In genomic region chr9:14827805-14828204, GRCh38 we compare ENCODE assay signal across 19 cellular contexts.
DNase-seq lines count a peak whose midpoint lies in the region; ATAC-seq, FAIRE-seq and TF ChIP-seq lines count a peak whose summit lies in the region.
"Had no signal": no experiment of that assay in that cellular context is flagged by ENCODE, and none has a peak within 500 bp of the region (broad histone marks: within the 10 kb centered on the region; RNA-seq: fewer than 3 reads in every experiment).

No MANE protein-coding gene starts in this region.

- no CpG with 5 or more reads among the region's 3 CpGs for WGBS in HepG2 (ENCODE audit: low lambda C conversion rate)
- no CpG with 5 or more reads among the region's 3 CpGs for WGBS in right lobe of liver (ENCODE audit: insufficient coverage, low coverage, low lambda C conversion rate, missing lambda C conversion rate)

- no peaks in the 10 kb centered on the region for H3K9me3 ChIP-seq in HepG2 (ENCODE audit: low read length)
- no peaks in the 10 kb centered on the region for H3K9me3 ChIP-seq in right lobe of liver
- H3K9me3 ChIP-seq in lower lobe of right lung = no peaks in the 10 kb centered on the region
- no peaks in the 10 kb centered on the region for H3K9me3 ChIP-seq in upper lobe of right lung
- H3K9me3 ChIP-seq: HAP-1, MG63 had no signal

- H3K9ac ChIP-seq in HepG2 (ENCODE audit: insufficient read depth, low read depth, low read length) = no peak overlapping the region

- H3K4me1 ChIP-seq in HepG2 (ENCODE audit: insufficient read depth, low read length) = no peaks in the 10 kb centered on the region
- H3K4me1 ChIP-seq in right lobe of liver = no peaks in the 10 kb centered on the region
- no peaks in the 10 kb centered on the region for H3K4me1 ChIP-seq in lower lobe of right lung
- peaks cover 3% of the 10 kb centered on the region for H3K4me1 ChIP-seq in upper lobe of right lung
- H3K4me1 ChIP-seq: HAP-1 had no signal

- TF ChIP-seq POLR2A in HepG2 (IDR thresholded peaks at IDR 0.05; ENCODE audit: insufficient read depth in 1 of 2, low read depth in 2 of 2, low read length in 2 of 2) = no peak
- no peak for TF ChIP-seq POLR2A in right lobe of liver (IDR thresholded peaks at IDR 0.05)

- POLR2A ChIA-PET in HepG2 (lab: Yijun Ruan, JAX) = no interaction called here

- no TSS peak for BruUV-seq in HepG2 (replicated peaks; lab: Mats Ljungman, UMichigan)

- in situ Hi-C loops in HepG2 (cut with HindIII; ENCODE audit: extremely low pct_ligation_motif_present, low pct_unique_long_range_greater_than_20kb) = no loop called here

- no peak for TF ChIP-seq RAD21 in HepG2 (CRISPR knock-in tag; IDR thresholded peaks at IDR 0.05)

- TF ChIP-seq CTCF in HepG2 (CRISPR knock-in tag; IDR thresholded peaks at IDR 0.05) (no peak), right lobe of liver (IDR thresholded peaks at IDR 0.05) (no peak), lower lobe of right lung (IDR thresholded peaks at IDR 0.05) (no peak), upper lobe of right lung (IDR thresholded peaks at IDR 0.05) (no peak)

- intact Hi-C loops in HepG2 (cut with micrococcal nuclease; ENCODE audit: unreplicated experiment) (no loop called here), right lobe of liver (cut with DNase I) (no loop called here), lower lobe of right lung (cut with DNase I) (no loop called here), upper lobe of right lung (cut with DNase I) (no loop called here)

- DNase-seq in HepG2 (ENCODE audit: low spot score) = no peak
- DNase-seq in right lobe of liver = no peak
- peak; percentile 19 for DNase-seq in NCI-H2196 treated with DMSO at 0.1 percent for 48 hours (lab: John Stamatoyannopoulos, UW; ENCODE audit: unreplicated experiment)
- peak; percentile 62 for DNase-seq in lower lobe of right lung
- peak; percentile 74 for DNase-seq in upper lobe of right lung
- DNase-seq in epidermal melanocyte (ENCODE audit: insufficient read length, low spot score) = no peak
- DNase-seq in activated T-cell treated with anti-CD3 and anti-CD28 coated beads, Interleukin-2, amount 50 U/mL, for 48 hours = no peak
- DNase-seq in middle frontal gyrus (ENCODE audit: extremely low spot score, low spot score) = no peak
- DNase-seq: MG63, NCI-H1436, NCI-H187 treated with DMSO at 0.1 percent for 48 hours, NCI-H2171, NCI-H748 treated with DMSO at 0.1 percent for 48 hours had no signal

- H4K20me1 ChIP-seq in HepG2 (ENCODE audit: insufficient read depth, low read length) = peaks cover 5% of the 10 kb centered on the region; the same call in 1 of the 2 replicates

- H3K4me2 ChIP-seq in HepG2 (ENCODE audit: low read depth, low read length) = no peak overlapping the region
- H3K4me2 ChIP-seq: GM23338 had no signal

- H3K4me3 ChIP-seq in HepG2 (replicated peaks in 1 of 3; ENCODE audit: insufficient read depth in 1 of 3, low read depth in 2 of 3, low read length in 3 of 3) (no peak overlapping the region), right lobe of liver (no peak overlapping the region), lower lobe of right lung (no peak overlapping the region), upper lobe of right lung (no peak overlapping the region)
- H3K4me3 ChIP-seq: GM12878, GM23338, HAP-1, K562, MG63 had no signal

- H3K27ac ChIP-seq in HepG2 (ENCODE audit: extremely low read length, insufficient read depth, low read length) = no peak overlapping the region
- no peak overlapping the region for H3K27ac ChIP-seq in right lobe of liver
- H3K27ac ChIP-seq in lower lobe of right lung = no peak overlapping the region
- no peak overlapping the region for H3K27ac ChIP-seq in upper lobe of right lung

- no peaks in the 10 kb centered on the region for H3K79me2 ChIP-seq in HepG2 (ENCODE audit: insufficient read depth, low read length)

- H2AFZ ChIP-seq in HepG2 (ENCODE audit: low read length) = no peak overlapping the region
- H2AFZ ChIP-seq: GM23338 had no signal

- ATAC-seq in HepG2 (peak; percentile 28), right lobe of liver (no peak), lower lobe of right lung (peak; percentile 91 to 94), upper lobe of right lung (peak; percentile 93)
- ATAC-seq: GM12878, GM23338, K562 had no signal

- FAIRE-seq in HepG2 (lab: Jason Lieb, UNC) = no peak
- FAIRE-seq: A204.1, GM12878, K562, RCC 7860 had no signal

- H3K27me3 ChIP-seq in HepG2 (ENCODE audit: control insufficient read depth in 1 of 2, insufficient read depth in 2 of 2, low read length in 2 of 2) (no peaks in the 10 kb centered on the region), right lobe of liver (no peaks in the 10 kb centered on the region), lower lobe of right lung (ENCODE audit: low read depth) (no peaks in the 10 kb centered on the region), upper lobe of right lung (no peaks in the 10 kb centered on the region)

- TF ChIP-seq EP300 in HepG2 (IDR thresholded peaks at IDR 0.05; ENCODE audit: low read depth in 2 of 2, low read length in 2 of 2) (no peak), HepG2 (CRISPR knock-in tag; IDR thresholded peaks at IDR 0.05; ENCODE audit: borderline replicate concordance) (no peak)

- CTCF ChIA-PET in HepG2 (lab: Yijun Ruan, JAX; ENCODE audit: low intra/inter-chr PET ratio, low total read pairs) = no interaction called here

- H3K36me3 ChIP-seq in HepG2 (replicated peaks in 1 of 2; ENCODE audit: control insufficient read depth in 1 of 2, insufficient read depth in 2 of 2, low read length in 2 of 2) = peaks cover 13 to 93% of the 10 kb centered on the region in 2 experiments
- H3K36me3 ChIP-seq in right lobe of liver = no peaks in the 10 kb centered on the region
- H3K36me3 ChIP-seq in lower lobe of right lung = no peaks in the 10 kb centered on the region
- no peaks in the 10 kb centered on the region for H3K36me3 ChIP-seq in upper lobe of right lung
- H3K36me3 ChIP-seq: HAP-1, MG63 had no signal

TF ChIP-seq in HepG2, 621 proteins besides CTCF, POLR2A, EP300 and RAD21:
- TF ChIP-seq RBM22 (optimal IDR thresholded peaks at IDR 0.05; ENCODE audit: low read length) (peak; percentile 82), MZF1 (CRISPR knock-in tag; IDR thresholded peaks at IDR 0.05; ENCODE audit: borderline replicate concordance) (no peak), POLR2G (IDR thresholded peaks at IDR 0.05; ENCODE audit: low read depth, low read length) (peak; percentile 52; the same call in 1 of the 2 replicates), AGO2 (optimal IDR thresholded peaks at IDR 0.05; ENCODE audit: low read depth, low read length) (peak; percentile 96), ZNF441 (CRISPR knock-in tag; IDR thresholded peaks at IDR 0.05; ENCODE audit: borderline replicate concordance) (no peak)

Comparison
In these comparisons a context has a peak if more than half of its experiments do, and no peak if none do; other contexts are left out.
1. ATAC-seq: peak in HepG2 (single experiment), lower lobe of right lung (2 of 2) and upper lobe of right lung (single experiment); none in right lobe of liver (0 of 4).
2. DNase-seq: peak in NCI-H2196 treated with DMSO at 0.1 percent for 48 hours (single experiment), lower lobe of right lung (single experiment) and upper lobe of right lung (single experiment); none in HepG2 (single experiment), right lobe of liver (0 of 3), epidermal melanocyte (single experiment), activated T-cell treated with anti-CD3 and anti-CD28 coated beads, Interleukin-2, amount 50 U/mL, for 48 hours (0 of 2) and middle frontal gyrus (single experiment).